8 cellular contexts compared by ENCODE assay signal in the genomic region with DNA sequence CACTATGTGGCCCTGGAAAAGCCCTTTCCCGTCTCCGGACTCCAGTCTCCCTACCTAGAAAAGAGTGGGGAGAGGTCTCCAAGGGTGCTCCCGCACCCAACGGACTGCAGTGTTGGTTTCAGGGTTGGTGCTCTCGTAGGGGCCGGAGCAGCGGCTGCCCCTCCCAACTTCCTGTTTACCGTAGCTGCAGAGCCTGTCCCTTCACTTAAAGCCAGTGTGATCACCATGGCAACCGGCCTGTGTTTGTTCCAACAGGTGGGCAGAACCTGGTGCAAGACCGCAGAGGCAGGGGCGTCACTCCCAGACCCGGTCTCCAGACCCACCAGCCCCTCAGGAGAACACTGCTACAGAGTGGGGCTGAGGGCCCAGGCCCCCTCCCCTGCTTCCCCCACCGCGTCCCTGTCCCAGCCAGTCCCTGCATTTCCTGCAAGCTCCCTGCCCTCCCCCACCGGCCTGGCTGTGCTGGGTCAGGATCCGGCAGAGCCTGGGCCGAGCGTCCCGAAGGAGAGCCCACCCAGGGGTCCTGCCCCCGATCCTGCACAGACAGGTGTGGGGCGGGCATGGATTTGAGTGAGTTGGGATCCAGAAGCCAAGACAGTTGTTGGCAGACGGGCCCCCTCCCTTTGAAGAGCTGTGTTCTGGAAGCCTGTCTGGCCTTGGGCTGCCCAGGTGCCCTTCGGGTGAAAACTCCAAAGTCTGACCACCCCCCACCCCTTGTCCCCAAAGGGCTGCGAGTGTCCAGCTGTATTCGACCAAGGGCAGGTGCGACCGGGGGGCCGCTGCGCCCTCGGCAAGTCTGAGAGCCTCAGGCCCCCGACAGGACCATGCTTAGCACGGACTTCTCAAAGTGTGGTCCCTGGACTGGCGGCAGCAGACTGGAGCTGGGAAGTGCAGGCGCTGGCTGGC. TPM values are rescaled to one million over a fixed set of nuclear protein-coding genes. Genes with fewer than 3 reads are reported as not detected.
A peak's percentile ranks its signal among the peaks of the same experiment; 100 is the strongest.
DNase-seq lines count a peak whose midpoint lies in the region; ATAC-seq and TF ChIP-seq lines count a peak whose summit lies in the region.

No MANE protein-coding gene starts in this region.

- H3K9me3 ChIP-seq in WERI-Rb-1 (ENCODE audit: severe bottlenecking) (peaks cover 9% of the 10 kb centered on the region), neural progenitor cell (ENCODE audit: low read depth) (no peaks in the 10 kb centered on the region)

- H3K27ac ChIP-seq in WERI-Rb-1 (no peak overlapping the region), neural progenitor cell (no peak overlapping the region)

- no peak for TF ChIP-seq POLR2A in NB4 (IDR thresholded peaks at IDR 0.05; ENCODE audit: extremely low read depth, insufficient read length)

- H3K27me3 ChIP-seq in WERI-Rb-1 (ENCODE audit: insufficient read depth, low read depth, severe bottlenecking): peaks cover 59% of the 10 kb centered on the region
- H3K27me3 ChIP-seq in neural progenitor cell: peaks cover 71% of the 10 kb centered on the region

- no peak for TF ChIP-seq CTCF in NB4 (IDR thresholded peaks at IDR 0.05; ENCODE audit: low read depth, low read length)
- TF ChIP-seq CTCF in WERI-Rb-1 (IDR thresholded peaks at IDR 0.05; ENCODE audit: low read depth, low read length): no peak
- TF ChIP-seq CTCF in fibroblast of pulmonary artery (IDR thresholded peaks at IDR 0.05; ENCODE audit: low read length, missing control alignments): no peak
- TF ChIP-seq CTCF in neural progenitor cell (IDR thresholded peaks at IDR 0.05): no peak

- peaks cover 16% of the 10 kb centered on the region for H3K4me1 ChIP-seq in neural progenitor cell

- no peak overlapping the region for H3K4me3 ChIP-seq in NB4 (ENCODE audit: low read depth, low read length)
- H3K4me3 ChIP-seq in WERI-Rb-1 (ENCODE audit: low read depth, low read length): no peak overlapping the region
- peak overlapping the region; percentile 30 for H3K4me3 ChIP-seq in fibroblast of pulmonary artery (replicated peaks; ENCODE audit: low read depth, low read length)
- peak overlapping the region; percentile 35 for H3K4me3 ChIP-seq in neural progenitor cell

- peak overlapping the region; percentile 84 for H3K4me3 Mint-ChIP-seq in neural progenitor cell

- DNase-seq in AG20443 (ENCODE audit: low spot score): peak; percentile 58
- DNase-seq in NB4 (ENCODE audit: low read depth): peak; percentile 61
- DNase-seq in WERI-Rb-1: peak; percentile 51
- peak; percentile 84 for DNase-seq in fibroblast of pulmonary artery (ENCODE audit: low read depth)
- DNase-seq in neural progenitor cell (ENCODE audit: low spot score): peak; percentile 85

- no peak overlapping the region for H2AFZ ChIP-seq in neural progenitor cell (replicated peaks)

- H3K4me2 ChIP-seq in neural progenitor cell: peak overlapping the region; percentile 73

- ATAC-seq in GM18511 (IDR thresholded peaks at IDR 0.05; ENCODE audit: unreplicated experiment) (peak; percentile 69), GM19463 (IDR thresholded peaks at IDR 0.05; ENCODE audit: unreplicated experiment) (no peak)
- ATAC-seq in activated CD4-positive, CD25-positive, alpha-beta regulatory T cell treated with anti-CD3 and anti-CD28 coated beads, Interleukin-2, amount 50 U/mL, for 24 hours: no peak

- peaks cover 30% of the 10 kb centered on the region for H3F3A ChIP-seq in neural progenitor cell (ENCODE audit: low read depth)

- H3K4me1 Mint-ChIP-seq in neural progenitor cell: peaks cover 31% of the 10 kb centered on the region

- peaks cover 48% of the 10 kb centered on the region for H4K20me1 ChIP-seq in neural progenitor cell (ENCODE audit: low read depth)

- no peaks in the 10 kb centered on the region for H3K9me3 Mint-ChIP-seq in neural progenitor cell

- no peak overlapping the region for H3K9ac ChIP-seq in neural progenitor cell

- H3K27me3 Mint-ChIP-seq in neural progenitor cell (ENCODE audit: insufficient read depth, low read depth): peaks cover 22% of the 10 kb centered on the region

- H3K27ac Mint-ChIP-seq in neural progenitor cell: no peak overlapping the region

- H3K36me3 ChIP-seq in WERI-Rb-1 (no peaks in the 10 kb centered on the region), neural progenitor cell (no peaks in the 10 kb centered on the region)

- H3K36me3 Mint-ChIP-seq in neural progenitor cell: no peaks in the 10 kb centered on the region

- H3K79me2 ChIP-seq in neural progenitor cell (ENCODE audit: low read depth): no peaks in the 10 kb centered on the region

RNA-seq across cellular contexts. Expression of gene BAIAP3, which starts 1.5 kb away (rescaled TPM):
- total RNA-seq in neural progenitor cell (ENCODE audit: low replicate concordance): 0.34 and 4.0 TPM in 2 replicates

RNA-seq across cellular contexts. Expression of gene TSR3, which starts 19.7 kb away (rescaled TPM):
- total RNA-seq in neural progenitor cell (ENCODE audit: low replicate concordance): 22.4 and 60.6 TPM in 2 replicates

RNA-seq across cellular contexts. Expression of gene GNPTG, which starts 19.8 kb away (rescaled TPM):
- total RNA-seq in neural progenitor cell (ENCODE audit: low replicate concordance): 11.8 and 22.7 TPM in 2 replicates

RNA-seq across cellular contexts. Expression of gene UBE2I, which starts 22.5 kb away (rescaled TPM):
- total RNA-seq in neural progenitor cell (ENCODE audit: low replicate concordance): 184 and 239 TPM in 2 replicates

Comparison
In these comparisons a context has a peak if more than half of its experiments do, and no peak if none do; other contexts are left out.
1. H3K4me3 ChIP-seq: peak in fibroblast of pulmonary artery (single experiment) and neural progenitor cell (single experiment); none in NB4 (single experiment) and WERI-Rb-1 (single experiment).
2. Peak in every context shown above with its lines, with median percentiles within 50 percentile points of each other: DNase-seq.